Comparison of ENCODE assay signal across 18 cellular contexts in the genomic region with DNA sequence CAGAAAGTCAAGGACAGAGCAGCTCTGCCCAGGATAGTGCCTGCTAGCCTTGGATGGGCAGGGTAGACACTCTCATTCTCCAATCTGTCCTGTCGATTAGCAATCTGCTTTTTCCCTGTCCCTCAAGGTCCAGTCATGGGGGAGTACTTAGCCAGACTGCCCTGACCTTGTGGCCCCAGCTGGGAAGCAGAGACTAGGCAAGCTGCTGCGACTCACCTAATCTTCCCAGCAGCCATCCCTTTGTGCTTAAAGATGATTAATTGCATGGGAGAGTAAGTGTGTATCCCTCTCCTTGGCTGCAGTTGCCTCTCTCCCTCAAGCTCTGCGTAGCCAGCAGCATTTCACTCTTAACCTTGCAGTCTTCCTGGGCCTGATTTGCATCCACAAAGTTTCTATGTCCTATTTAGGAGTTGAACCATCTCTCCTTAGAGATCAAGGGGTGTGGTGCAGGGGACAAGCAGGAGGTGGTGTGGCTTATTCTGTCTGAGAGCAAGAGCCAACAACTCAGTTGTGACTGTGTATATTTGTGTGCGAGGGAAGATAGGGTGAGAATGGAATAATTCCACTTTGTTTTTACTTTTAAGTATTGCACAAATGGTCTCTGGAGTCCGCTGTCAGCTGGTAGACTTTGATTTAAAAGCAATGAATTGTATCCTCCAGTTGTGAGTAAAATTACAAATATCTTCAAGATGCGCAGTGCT.
"Had no signal": no experiment of that assay in that cellular context is flagged by ENCODE, and none has a peak within 500 bp of the region (broad histone marks: within the 10 kb centered on the region; RNA-seq: fewer than 3 reads in every experiment).

No MANE protein-coding gene starts in this region.

- DNase-seq: activated CD4-positive, alpha-beta T cell treated with anti-CD3 and anti-CD28 coated beads, Interleukin-2, amount 50 U/mL, for 1 hour; activated naive CD4-positive, alpha-beta T cell treated with anti-CD3 and anti-CD28 coated beads for 36 hours; activated T-cell treated with anti-CD3 and anti-CD28 coated beads for 4 hours; body of pancreas; cerebellar nuclear complex; effector memory CD8-positive, alpha-beta T cell; left lung; occipital lobe; psoas muscle; sigmoid colon; stimulated activated CD4-positive, alpha-beta T cell treated with anti-CD3 and anti-CD28 coated beads, Interleukin-4, amount 100 ng/mL, for 24 hours; tibial artery had no signal

- H3K27me3 Mint-ChIP-seq: activated T-helper 17 cell treated with anti-CD3 and anti-CD28 coated beads, Interleukin-2, amount 50 U/mL, for 72 hours; dendritic cell treated with granulocyte-macrophage colony-stimulating factor and Interleukin-4, amounts not matched to agents 40 ng/mL and 50 ng/mL, for 4 days; effector memory CD8-positive, alpha-beta T cell; natural killer cell treated with Interleukin-12 subunit alpha and Interleukin-12 subunit beta and Interleukin-15 and Interleukin-18, amount 100 ng/mL, for 72 hours had no signal

- FAIRE-seq: islet of Langerhans had no signal

- H3K4me3 ChIP-seq: body of pancreas, left lung, psoas muscle, sigmoid colon, tibial artery, uterus had no signal

- H3K27me3 ChIP-seq: body of pancreas, left lung, sigmoid colon, tibial artery, uterus had no signal

- H3K4me1 Mint-ChIP-seq: activated T-helper 17 cell treated with anti-CD3 and anti-CD28 coated beads, Interleukin-2, amount 50 U/mL, for 72 hours; memory B cell had no signal

- H3K4me1 ChIP-seq: body of pancreas, psoas muscle, sigmoid colon, tibial artery, uterus had no signal

- H3K27ac Mint-ChIP-seq: activated naive CD4-positive, alpha-beta T cell treated with anti-CD3 and anti-CD28 coated beads for 36 hours; activated T-helper 17 cell treated with anti-CD3 and anti-CD28 coated beads, Interleukin-2, amount 50 U/mL, for 72 hours; dendritic cell treated with granulocyte-macrophage colony-stimulating factor and Interleukin-4, amounts not matched to agents 40 ng/mL and 50 ng/mL, for 4 days; effector memory CD8-positive, alpha-beta T cell; memory B cell; natural killer cell treated with Interleukin-12 subunit alpha and Interleukin-12 subunit beta and Interleukin-15 and Interleukin-18, amount 100 ng/mL, for 72 hours had no signal

- H3K9me3 ChIP-seq: body of pancreas, left lung, psoas muscle, tibial artery, uterus had no signal

- H3K4me3 Mint-ChIP-seq: activated naive CD4-positive, alpha-beta T cell treated with anti-CD3 and anti-CD28 coated beads for 36 hours; activated T-helper 17 cell treated with anti-CD3 and anti-CD28 coated beads, Interleukin-2, amount 50 U/mL, for 72 hours; dendritic cell treated with granulocyte-macrophage colony-stimulating factor and Interleukin-4, amounts not matched to agents 40 ng/mL and 50 ng/mL, for 4 days; effector memory CD8-positive, alpha-beta T cell; memory B cell; natural killer cell treated with Interleukin-12 subunit alpha and Interleukin-12 subunit beta and Interleukin-15 and Interleukin-18, amount 100 ng/mL, for 72 hours had no signal

- H3K27ac ChIP-seq: body of pancreas, left lung, psoas muscle, sigmoid colon, tibial artery had no signal

- ATAC-seq: activated T-helper 17 cell treated with anti-CD3 and anti-CD28 coated beads, Interleukin-2, amount 50 U/mL, for 72 hours; body of pancreas; effector memory CD8-positive, alpha-beta T cell; left lung; natural killer cell treated with Interleukin-12 subunit alpha and Interleukin-12 subunit beta and Interleukin-15 and Interleukin-18, amount 100 ng/mL, for 72 hours had no signal

- H3K36me3 ChIP-seq: left lung, sigmoid colon, tibial artery, uterus had no signal
